ENCODE assay signal across 8 cellular contexts in genomic region chr2:207223051-207223450, GRCh38. TPM values are rescaled to one million over a fixed set of nuclear protein-coding genes. Genes with fewer than 3 reads are reported as not detected.
DNase-seq lines count a peak whose midpoint lies in the region; ATAC-seq, FAIRE-seq and TF ChIP-seq lines count a peak whose summit lies in the region.

No MANE protein-coding gene starts in this region.

- H3K36me3 Mint-ChIP-seq in type B pancreatic cell: no peaks in the 10 kb centered on the region

- H3K27me3 Mint-ChIP-seq in type B pancreatic cell: peaks cover 21% of the 10 kb centered on the region

- no peak for FAIRE-seq in bronchial epithelial cell (lab: Jason Lieb, UNC)

- no peaks in the 10 kb centered on the region for H3K9me3 Mint-ChIP-seq in type B pancreatic cell

- DNase-seq in ELR (ENCODE audit: low read depth) (peak; percentile 84), bronchial epithelial cell (ENCODE audit: low read depth) (peak; percentile 94), type B pancreatic cell (ENCODE audit: extremely low spot score, unreplicated experiment) (no peak), cerebellum (ENCODE audit: low spot score) (no peak), NCI-H128 (lab: John Stamatoyannopoulos, UW; ENCODE audit: unreplicated experiment) (no peak), NCI-H446 (lab: John Stamatoyannopoulos, UW) (no peak)

- H3K4me3 ChIP-seq in bronchial epithelial cell (ENCODE audit: low read depth, low read length): no peak overlapping the region

- no peaks in the 10 kb centered on the region for H3K27me3 ChIP-seq in bronchial epithelial cell (ENCODE audit: control insufficient read depth, insufficient read depth, low read length)

- H3K4me1 Mint-ChIP-seq in type B pancreatic cell (ENCODE audit: unreplicated experiment): peaks cover 34% of the 10 kb centered on the region

- peak; percentile 92 for ATAC-seq in GM19463 (IDR thresholded peaks at IDR 0.05; ENCODE audit: unreplicated experiment)
- ATAC-seq in HG03457 (IDR thresholded peaks at IDR 0.05; ENCODE audit: unreplicated experiment): peak; percentile 96

- no peak overlapping the region for H3K4me3 Mint-ChIP-seq in type B pancreatic cell

- TF ChIP-seq CTCF in bronchial epithelial cell (IDR thresholded peaks at IDR 0.05; ENCODE audit: insufficient read depth, low read length, severe bottlenecking): peak; percentile 8
- TF ChIP-seq CTCF in type B pancreatic cell (conservative IDR thresholded peaks at IDR 0.05): no peak

- H3K27ac Mint-ChIP-seq in type B pancreatic cell: no peak overlapping the region

- no peaks in the 10 kb centered on the region for H3K36me3 ChIP-seq in bronchial epithelial cell (ENCODE audit: control insufficient read depth, insufficient read depth, low read length)

RNA-seq across cellular contexts. Expression of gene KLF7, which starts 57.3 kb away (rescaled TPM):
- total RNA-seq in bronchial epithelial cell (39.8 and 40.5 TPM in 2 replicates), type B pancreatic cell (ENCODE audit: low replicate concordance) (20.3 and 24.1 TPM in 2 replicates), cerebellum (60.2 TPM)

Comparison
In these comparisons a context has a peak if more than half of its experiments do, and no peak if none do; other contexts are left out.
1. DNase-seq: peak in ELR (single experiment) and bronchial epithelial cell (single experiment); none in type B pancreatic cell (single experiment), cerebellum (single experiment), NCI-H128 (single experiment) and NCI-H446 (0 of 2).